In genomic region chr1:16067127-16067768, GRCh38 we compare ENCODE assay signal across 1 cellular context.
TF ChIP-seq lines count a peak whose summit lies in the region.

No MANE protein-coding gene starts in this region.

TF ChIP-seq in HepG2, 621 proteins besides CTCF, POLR2A, EP300 and RAD21 (continued from another document and continues in another):
- no peak; the same call in 1 of the 2 replicates for TF ChIP-seq ZBTB26 (CRISPR knock-in tag; IDR thresholded peaks at IDR 0.05; ENCODE audit: borderline replicate concordance)
- no peak for TF ChIP-seq TGIF2 (CRISPR knock-in tag; IDR thresholded peaks at IDR 0.05)
- peak; percentile 76 for TF ChIP-seq PBX2 (CRISPR knock-in tag; IDR thresholded peaks at IDR 0.05)
- TF ChIP-seq LCORL (IDR thresholded peaks at IDR 0.05): no peak
- TF ChIP-seq LCORL (CRISPR knock-in tag; IDR thresholded peaks at IDR 0.05): no peak
- peak; percentile 60; the same call in 1 of the 2 replicates for TF ChIP-seq HNF4G (IDR thresholded peaks at IDR 0.05; ENCODE audit: borderline replicate concordance, low read depth, low read length)
- TF ChIP-seq HNF4G (CRISPR knock-in tag; IDR thresholded peaks at IDR 0.05; ENCODE audit: borderline replicate concordance, low read depth): 0 out of 2 replicates have a peak, but pooled peaks have one; percentile 48
- TF ChIP-seq HHEX (CRISPR knock-in tag; IDR thresholded peaks at IDR 0.05): no peak
- TF ChIP-seq ZNF281 (CRISPR knock-in tag; IDR thresholded peaks at IDR 0.05; ENCODE audit: borderline replicate concordance): peak; percentile 71; the same call in 1 of the 2 replicates
- no peak for TF ChIP-seq HOXA5 (CRISPR knock-in tag; IDR thresholded peaks at IDR 0.05)
- no peak for TF ChIP-seq TARDBP (CRISPR knock-in tag; IDR thresholded peaks at IDR 0.05)
- TF ChIP-seq IKZF4 (CRISPR knock-in tag; IDR thresholded peaks at IDR 0.05; ENCODE audit: borderline replicate concordance, low read depth, not compliant biosample characterization): no peak
- no peak for TF ChIP-seq ZNF652 (CRISPR knock-in tag; IDR thresholded peaks at IDR 0.05; ENCODE audit: borderline replicate concordance, low read depth)
- TF ChIP-seq POGK (CRISPR knock-in tag; conservative IDR thresholded peaks at IDR 0.05): no peak
- no peak for TF ChIP-seq ZFAT (CRISPR knock-in tag; conservative IDR thresholded peaks at IDR 0.05)
- no peak for TF ChIP-seq ZNF503 (CRISPR knock-in tag; IDR thresholded peaks at IDR 0.05)
- no peak for TF ChIP-seq ARID5B (CRISPR knock-in tag; IDR thresholded peaks at IDR 0.05)
- TF ChIP-seq U2AF2 (IDR thresholded peaks at IDR 0.05; ENCODE audit: low read depth, low read length): no peak
- TF ChIP-seq CREBL2 (CRISPR knock-in tag; IDR thresholded peaks at IDR 0.05; ENCODE audit: borderline replicate concordance): no peak
- TF ChIP-seq FOXC1 (CRISPR knock-in tag; IDR thresholded peaks at IDR 0.05; ENCODE audit: borderline replicate concordance): no peak
- no peak for TF ChIP-seq TIGD3 (CRISPR knock-in tag; IDR thresholded peaks at IDR 0.05; ENCODE audit: borderline replicate concordance)
- no peak for TF ChIP-seq NR2F6 (IDR thresholded peaks at IDR 0.05)
- TF ChIP-seq NR2F6 (CRISPR knock-in tag; IDR thresholded peaks at IDR 0.05): no peak
- no peak for TF ChIP-seq ZNF629 (CRISPR knock-in tag; conservative IDR thresholded peaks at IDR 0.05)
- TF ChIP-seq ZNF275 (CRISPR knock-in tag; IDR thresholded peaks at IDR 0.05; ENCODE audit: borderline replicate concordance): no peak
- TF ChIP-seq PAX8 (CRISPR knock-in tag; IDR thresholded peaks at IDR 0.05; ENCODE audit: borderline replicate concordance): no peak
- TF ChIP-seq ETS1 (CRISPR knock-in tag; IDR thresholded peaks at IDR 0.05): no peak
- TF ChIP-seq ZKSCAN8 (CRISPR knock-in tag; IDR thresholded peaks at IDR 0.05; ENCODE audit: borderline replicate concordance): no peak
- no peak for TF ChIP-seq HOXA7 (CRISPR knock-in tag; IDR thresholded peaks at IDR 0.05)
- no peak for TF ChIP-seq MIER2 (CRISPR knock-in tag; IDR thresholded peaks at IDR 0.05)
- peak; percentile 63 for TF ChIP-seq CREM (IDR thresholded peaks at IDR 0.05)
- TF ChIP-seq CREM (CRISPR knock-in tag; IDR thresholded peaks at IDR 0.05): no peak
- no peak for TF ChIP-seq ZNF512 (CRISPR knock-in tag; IDR thresholded peaks at IDR 0.05)
- no peak for TF ChIP-seq KDM1A (CRISPR knock-in tag; IDR thresholded peaks at IDR 0.05)
- TF ChIP-seq YEATS2 (CRISPR knock-in tag; IDR thresholded peaks at IDR 0.05; ENCODE audit: borderline replicate concordance): no peak
